ENCODE assay signal across 8 cellular contexts in genomic region chr15:80778964-80779657, GRCh38. TPM values are rescaled to one million over a fixed set of nuclear protein-coding genes. Genes with fewer than 3 reads are reported as not detected.
DNase-seq lines count a peak whose midpoint lies in the region; ATAC-seq and TF ChIP-seq lines count a peak whose summit lies in the region.

Gene CEMIP, plus strand, starts transcription at chr15:80779370. Its CDS starts 94,510 bp downstream, at chr15:80873880.

- no peak for ATAC-seq in HG02884 (IDR thresholded peaks at IDR 0.05; ENCODE audit: unreplicated experiment)

- H3K4me3 ChIP-seq in ectodermal cell (ENCODE audit: insufficient read depth, low read depth, low read length) (peak within 1 kb of the TSS; percentile 19), lower leg skin (ENCODE audit: low read depth, poor library complexity, severe bottlenecking) (peak within 1 kb of the TSS; percentile 19)

- DNase-seq in SIG-M5 treated with dmso at 0.1 percent for 504 hours (lab: John Stamatoyannopoulos, UW; ENCODE audit: unreplicated experiment) = peak; percentile 27
- DNase-seq in SIG-M5 (lab: John Stamatoyannopoulos, UW) = no peak
- DNase-seq in NCI-H146 treated with DMSO at 0.1 percent for 48 hours (lab: John Stamatoyannopoulos, UW; ENCODE audit: unreplicated experiment) = peak; percentile 43
- peak; percentile 49 to 93 for DNase-seq in lower leg skin (ENCODE audit: low spot score in 2 of 2)
- DNase-seq in stimulated activated CD4-positive, alpha-beta T cell treated with anti-CD3 and anti-CD28 coated beads, Interleukin-4, amount 100 ng/mL, for 24 hours = peak; percentile 44

- 1% methylated on average over 75 of the region's 75 CpGs for WGBS in ectodermal cell, 2 experiments
- WGBS in lower leg skin, 2 donors = 1 to 2% methylated on average over 54 to 71 of the region's 75 CpGs

- peaks cover 54% of the 10 kb centered on the region for H3K27me3 ChIP-seq in ectodermal cell (ENCODE audit: control insufficient read depth, insufficient read depth, low read length, poor library complexity, severe bottlenecking)

- H3K4me1 ChIP-seq in ectodermal cell (ENCODE audit: control insufficient read depth, insufficient read depth, low read length) = peaks cover 16% of the 10 kb centered on the region

- intact Hi-C loops in lower leg skin (cut with DNase I; ENCODE audit: low total_unique reads) = loop anchor here (2.0 to 10.0 kb wide), 3 partner anchors 154 to 322 kb away; no protein-coding TSS in a partner anchor

- H3K9me3 ChIP-seq in ectodermal cell (ENCODE audit: control insufficient read depth, low read length) = no peaks in the 10 kb centered on the region

- H3K27ac ChIP-seq in VCaP (peak within 1 kb of the TSS; percentile 72), ectodermal cell (ENCODE audit: insufficient read depth, low read depth, low read length, poor library complexity, severe bottlenecking) (no peak within 1 kb of the TSS)

- no peaks in the 10 kb centered on the region for H3K36me3 ChIP-seq in ectodermal cell (ENCODE audit: control insufficient read depth, insufficient read depth, low read length)

- TF ChIP-seq CTCF in VCaP (conservative IDR thresholded peaks at IDR 0.05) (peak; percentile 100), lower leg skin (IDR thresholded peaks at IDR 0.05) (no peak)

- no peak for TF ChIP-seq POLR2A in lower leg skin (IDR thresholded peaks at IDR 0.05)

RNA-seq across cellular contexts. Expression of gene CEMIP, which starts in this region (rescaled TPM):
- polyA plus RNA-seq in ectodermal cell (2013, experiment 1 of 4) = not detected
- not detected for polyA plus RNA-seq in ectodermal cell (2013, experiment 2 of 4)
- 0.43 TPM for polyA plus RNA-seq in ectodermal cell (2013, experiment 3 of 4)
- polyA plus RNA-seq in ectodermal cell (2013, experiment 4 of 4) = 0.53 TPM
- 1 to 10 TPM; 3.4 to 9.7 (median 4.9) TPM for total RNA-seq in lower leg skin
